In genomic region chr5:36040651-36041536, GRCh38 we compare ENCODE assay signal across 18 cellular contexts. TPM values are rescaled to one million over a fixed set of nuclear protein-coding genes. Genes with fewer than 3 reads are reported as not detected.
A peak's percentile ranks its signal among the peaks of the same experiment; 100 is the strongest.
DNase-seq lines count a peak whose midpoint lies in the region; ATAC-seq and TF ChIP-seq lines count a peak whose summit lies in the region.
"Had no signal": no experiment of that assay in that cellular context is flagged by ENCODE, and none has a peak within 500 bp of the region (broad histone marks: within the 10 kb centered on the region; RNA-seq: fewer than 3 reads in every experiment).

No MANE protein-coding gene starts in this region.

- no peak overlapping the region for H3K27ac ChIP-seq in BLaER1 treated with 17β-estradiol and CSF1 and Interleukin-3, amounts not matched to agents 10 nM and 100 nM
- H3K27ac ChIP-seq in endodermal cell (ENCODE audit: low read depth, low read length) = no peak overlapping the region
- H3K27ac ChIP-seq in substantia nigra (ENCODE audit: low read depth, low read length, poor library complexity, severe bottlenecking) = no peak overlapping the region
- H3K27ac ChIP-seq: right lobe of liver had no signal

- peaks cover 0 to 20% (median 13%) of the 10 kb centered on the region in 10 experiments; a peak in 14 of 20 replicates for H3K4me1 ChIP-seq in BLaER1 treated with 17β-estradiol and CSF1 and Interleukin-3, amounts not matched to agents 10 nM and 100 nM
- peaks cover 12% of the 10 kb centered on the region for H3K4me1 ChIP-seq in endodermal cell (ENCODE audit: control insufficient read depth, insufficient read depth, low read length)
- H3K4me1 ChIP-seq: right lobe of liver had no signal

- no peaks in the 10 kb centered on the region for H3K27me3 ChIP-seq in BLaER1 treated with 17β-estradiol and CSF1 and Interleukin-3, amounts not matched to agents 10 nM and 100 nM
- H3K27me3 ChIP-seq in endodermal cell (ENCODE audit: control insufficient read depth, insufficient read depth, low read length, poor library complexity, severe bottlenecking) = no peaks in the 10 kb centered on the region
- H3K27me3 ChIP-seq: right lobe of liver had no signal

- H3K4me3 Mint-ChIP-seq in endodermal cell = no peak overlapping the region
- H3K4me3 Mint-ChIP-seq in activated T-cell treated with anti-CD3 and anti-CD28 coated beads, Interleukin-2, amount 50 U/mL, for 4 hours = no peak overlapping the region
- no peak overlapping the region for H3K4me3 Mint-ChIP-seq in HFFc6
- H3K4me3 Mint-ChIP-seq: activated CD4-positive, alpha-beta T cell treated with anti-CD3 and anti-CD28 coated beads, Interleukin-2, amount 10 ng/mL, durations not matched to agents 24 days and 14 days; CD4-positive, alpha-beta memory T cell; stimulated activated naive CD8-positive, alpha-beta T cell treated with anti-CD3 and anti-CD28 coated beads, Interleukin-15, amount 100 ng/mL, for 72 hours had no signal

- H3K27ac Mint-ChIP-seq in endodermal cell (no peak overlapping the region), HFFc6 (no peak overlapping the region)
- H3K27ac Mint-ChIP-seq: activated CD4-positive, alpha-beta T cell treated with anti-CD3 and anti-CD28 coated beads, Interleukin-2, amount 10 ng/mL, durations not matched to agents 24 days and 14 days; CD4-positive, alpha-beta memory T cell had no signal

- no peak overlapping the region for H3K4me3 ChIP-seq in BLaER1 treated with 17β-estradiol and CSF1 and Interleukin-3, amounts not matched to agents 10 nM and 100 nM
- H3K4me3 ChIP-seq in LNCaP clone FGC (ENCODE audit: low read depth, low read length) (no peak overlapping the region), endodermal cell (ENCODE audit: low read length) (no peak overlapping the region), foreskin fibroblast (ENCODE audit: low read depth in 1 of 2, low read length in 2 of 2) (no peak overlapping the region)
- H3K4me3 ChIP-seq: right lobe of liver had no signal

- peaks cover 0 to 100% (median 93%) of the 10 kb centered on the region in 11 experiments; a peak in 19 of 22 replicates for H3K36me3 ChIP-seq in BLaER1 treated with 17β-estradiol and CSF1 and Interleukin-3, amounts not matched to agents 10 nM and 100 nM
- H3K36me3 ChIP-seq in endodermal cell (ENCODE audit: control insufficient read depth, insufficient read depth, low read length) = no peaks in the 10 kb centered on the region
- H3K36me3 ChIP-seq: right lobe of liver had no signal

- H3K4me1 Mint-ChIP-seq in endodermal cell (peaks cover 26% of the 10 kb centered on the region), HFFc6 (ENCODE audit: low read depth) (no peaks in the 10 kb centered on the region)
- H3K4me1 Mint-ChIP-seq in activated T-cell treated with anti-CD3 and anti-CD28 coated beads, Interleukin-2, amount 50 U/mL, for 4 hours (ENCODE audit: low read depth) = no peaks in the 10 kb centered on the region
- H3K4me1 Mint-ChIP-seq: activated CD4-positive, alpha-beta T cell treated with anti-CD3 and anti-CD28 coated beads, Interleukin-2, amount 10 ng/mL, durations not matched to agents 24 days and 14 days; CD4-positive, alpha-beta memory T cell; stimulated activated naive CD8-positive, alpha-beta T cell treated with anti-CD3 and anti-CD28 coated beads, Interleukin-15, amount 100 ng/mL, for 72 hours had no signal

- H3K36me3 Mint-ChIP-seq in endodermal cell (ENCODE audit: low read depth) (no peaks in the 10 kb centered on the region), HFFc6 (ENCODE audit: low read depth) (no peaks in the 10 kb centered on the region)
- no peaks in the 10 kb centered on the region for H3K36me3 Mint-ChIP-seq in activated T-cell treated with anti-CD3 and anti-CD28 coated beads, Interleukin-2, amount 50 U/mL, for 4 hours (ENCODE audit: insufficient read depth)
- H3K36me3 Mint-ChIP-seq: CD4-positive, alpha-beta memory T cell had no signal

- no peak overlapping the region for H3K9ac ChIP-seq in BLaER1 treated with 17β-estradiol and CSF1 and Interleukin-3, amounts not matched to agents 10 nM and 100 nM
- no peak overlapping the region for H3K9ac ChIP-seq in endodermal cell (ENCODE audit: extremely low read depth, low read length, poor library complexity, severe bottlenecking)

- H3K9me3 ChIP-seq in BLaER1 treated with 17β-estradiol and CSF1 and Interleukin-3, amounts not matched to agents 10 nM and 100 nM (replicated peaks in 1 of 11) = peaks cover 0 to 71% (median 48%) of the 10 kb centered on the region in 11 experiments; a peak in 18 of 22 replicates
- H3K9me3 ChIP-seq in endodermal cell (ENCODE audit: control insufficient read depth, low read length) = no peaks in the 10 kb centered on the region
- H3K9me3 ChIP-seq: right lobe of liver had no signal

- H3K27me3 Mint-ChIP-seq in endodermal cell (ENCODE audit: insufficient read depth) (peaks cover 2% of the 10 kb centered on the region), HFFc6 (ENCODE audit: insufficient read depth) (peaks cover 19% of the 10 kb centered on the region)
- H3K27me3 Mint-ChIP-seq in activated T-cell treated with anti-CD3 and anti-CD28 coated beads, Interleukin-2, amount 50 U/mL, for 4 hours (ENCODE audit: low read depth) = peaks cover 7% of the 10 kb centered on the region
- H3K27me3 Mint-ChIP-seq: stimulated activated naive CD8-positive, alpha-beta T cell treated with anti-CD3 and anti-CD28 coated beads, Interleukin-15, amount 100 ng/mL, for 72 hours had no signal

- H3K9me3 Mint-ChIP-seq in endodermal cell (no peaks in the 10 kb centered on the region), HFFc6 (no peaks in the 10 kb centered on the region)
- no peaks in the 10 kb centered on the region for H3K9me3 Mint-ChIP-seq in activated T-cell treated with anti-CD3 and anti-CD28 coated beads, Interleukin-2, amount 50 U/mL, for 4 hours
- H3K9me3 Mint-ChIP-seq: activated CD4-positive, alpha-beta T cell treated with anti-CD3 and anti-CD28 coated beads, Interleukin-2, amount 10 ng/mL, durations not matched to agents 24 days and 14 days; CD4-positive, alpha-beta memory T cell; stimulated activated naive CD8-positive, alpha-beta T cell treated with anti-CD3 and anti-CD28 coated beads, Interleukin-15, amount 100 ng/mL, for 72 hours had no signal

- ATAC-seq in activated T-cell treated with anti-CD3 and anti-CD28 coated beads, Interleukin-2, amount 50 U/mL, for 4 hours = no peak
- ATAC-seq: Panc1; stimulated activated naive CD8-positive, alpha-beta T cell treated with anti-CD3 and anti-CD28 coated beads, Interleukin-15, amount 100 ng/mL, for 72 hours had no signal

- no peaks in the 10 kb centered on the region for H4K20me1 ChIP-seq in BLaER1 treated with 17β-estradiol and CSF1 and Interleukin-3, amounts not matched to agents 10 nM and 100 nM

- peak overlapping the region in 7 of 11 experiments; percentile 4 to 63 (median 44); a peak in 13 of 22 replicates for H3K4me2 ChIP-seq in BLaER1 treated with 17β-estradiol and CSF1 and Interleukin-3, amounts not matched to agents 10 nM and 100 nM

- WGBS in endodermal cell (ENCODE audit: insufficient coverage in 1 of 2, insufficient read length in 1 of 2), 2 experiments = 96 to 100% methylated on average over 1 to 2 of the region's 3 CpGs

- no peak for TF ChIP-seq CTCF in LNCaP clone FGC (IDR thresholded peaks at IDR 0.05; ENCODE audit: control insufficient read depth, extremely low read depth, insufficient read depth)
- no peak for TF ChIP-seq CTCF in endodermal cell (conservative IDR thresholded peaks at IDR 0.05)
- no peak for TF ChIP-seq CTCF in HFFc6 (IDR thresholded peaks at IDR 0.05)
- TF ChIP-seq CTCF in foreskin fibroblast (IDR thresholded peaks at IDR 0.05; ENCODE audit: low read depth, low read length) = no peak

- DNase-seq in LNCaP clone FGC (ENCODE audit: low read depth) (peak; percentile 35), NCI-H2196 treated with DMSO at 0.1 percent for 48 hours (lab: John Stamatoyannopoulos, UW; ENCODE audit: unreplicated experiment) (peak; percentile 85), endodermal cell (peak; percentile 50), HFFc6 (no peak), substantia nigra (lab: John Stamatoyannopoulos, UW) (no peak), foreskin fibroblast (no peak)
- DNase-seq in activated T-cell treated with anti-CD3 and anti-CD28 coated beads, Interleukin-2, amount 50 U/mL, for 4 hours = no peak
- DNase-seq: activated CD8-positive, alpha-beta memory T cell treated with anti-CD3 and anti-CD28 coated beads, Interleukin-2, amount 50 U/mL, for 48 hours; activated naive CD4-positive, alpha-beta T cell treated with Interleukin-2 at 50 U/mL for 16 hours; CD4-positive, alpha-beta memory T cell; IMR-90; right lobe of liver; stimulated activated naive CD8-positive, alpha-beta T cell treated with anti-CD3 and anti-CD28 coated beads, Interleukin-15, amount 100 ng/mL, for 72 hours had no signal

RNA-seq across cellular contexts. Expression of gene UGT3A2, which starts 25.8 kb away (rescaled TPM):
- total RNA-seq in endodermal cell = 10 to 100 TPM; 15.5 to 25.3 TPM
- 5.1 TPM for polyA plus RNA-seq in endodermal cell (2013, experiment 1 of 2)
- 6.0 TPM for polyA plus RNA-seq in endodermal cell (2013, experiment 2 of 2)
- not detected for total RNA-seq in activated T-cell treated with anti-CD3 and anti-CD28 coated beads, Interleukin-2, amount 50 U/mL, for 4 hours
- not detected for total RNA-seq in HFFc6 (2021; fragmentation: NEBNext Ultra II Directional; extraction: Animal tissue kit (Norgen Biotek cat#: 25700))
- total RNA-seq: activated CD4-positive, alpha-beta T cell treated with anti-CD3 and anti-CD28 coated beads, Interleukin-2, amount 10 ng/mL, durations not matched to agents 24 days and 14 days; CD4-positive, alpha-beta memory T cell; endothelial cell of umbilical vein; IMR-90 had no signal
- polyA plus RNA-seq: endothelial cell of umbilical vein, IMR-90 had no signal

RNA-seq across cellular contexts. Expression of gene UGT3A1, which starts 49.7 kb away (rescaled TPM):
- total RNA-seq in endodermal cell = 10 to 100 TPM in 1 of 2 donors, 1 to 10 TPM in 1; 4.7 to 10.6 TPM
- 1.6 TPM for polyA plus RNA-seq in endodermal cell (2013, experiment 1 of 2)
- 2.3 TPM for polyA plus RNA-seq in endodermal cell (2013, experiment 2 of 2)
- not detected for total RNA-seq in activated T-cell treated with anti-CD3 and anti-CD28 coated beads, Interleukin-2, amount 50 U/mL, for 4 hours
- not detected for total RNA-seq in HFFc6 (2021; fragmentation: NEBNext Ultra II Directional; extraction: Animal tissue kit (Norgen Biotek cat#: 25700))
- total RNA-seq: activated CD4-positive, alpha-beta T cell treated with anti-CD3 and anti-CD28 coated beads, Interleukin-2, amount 10 ng/mL, durations not matched to agents 24 days and 14 days; CD4-positive, alpha-beta memory T cell; endothelial cell of umbilical vein; frontal cortex; IMR-90 had no signal
- polyA plus RNA-seq: CD4-positive, alpha-beta memory T cell; endothelial cell of umbilical vein; IMR-90 had no signal

Comparison
In these comparisons a context has a peak if more than half of its experiments do, and no peak if none do; other contexts are left out.
1. DNase-seq: peak in LNCaP clone FGC (single experiment), NCI-H2196 treated with DMSO at 0.1 percent for 48 hours (single experiment) and endodermal cell (single experiment); none in activated T-cell treated with anti-CD3 and anti-CD28 coated beads, Interleukin-2, amount 50 U/mL, for 4 hours (single experiment), HFFc6 (single experiment), substantia nigra (0 of 49) and foreskin fibroblast (0 of 2).
2. RNA of gene UGT3A2, which starts 25.8 kb away (total RNA-seq): 15.5 to 25.3 TPM in endodermal cell; not detected in activated T-cell treated with anti-CD3 and anti-CD28 coated beads, Interleukin-2, amount 50 U/mL, for 4 hours and not detected in HFFc6; every median in the first group is over 10 times any median in the second.
3. RNA of gene UGT3A1, which starts 49.7 kb away (total RNA-seq): 4.7 to 10.6 TPM in endodermal cell; not detected in activated T-cell treated with anti-CD3 and anti-CD28 coated beads, Interleukin-2, amount 50 U/mL, for 4 hours and not detected in HFFc6; every median in the first group is over 4 times any median in the second.